6 cellular contexts compared by ENCODE assay signal in genomic region chr12:27130284-27130683, GRCh38. TPM values are rescaled to one million over a fixed set of nuclear protein-coding genes. Genes with fewer than 3 reads are reported as not detected.
"Had no signal": no experiment of that assay in that cellular context is flagged by ENCODE, and none has a peak within 500 bp of the region (broad histone marks: within the 10 kb centered on the region; RNA-seq: fewer than 3 reads in every experiment).

No MANE protein-coding gene starts in this region.

RNA-seq across cellular contexts. Expression of gene C12orf71, which starts 47.9 kb away (rescaled TPM):
- total RNA-seq: HepG2, HT-29, HT1080, IMR-90, K562 had no signal
- polyA plus RNA-seq: HepG2, IgD-negative memory B cell, IMR-90, K562 had no signal
